ENCODE assay signal across 2 cellular contexts in the genomic region with DNA sequence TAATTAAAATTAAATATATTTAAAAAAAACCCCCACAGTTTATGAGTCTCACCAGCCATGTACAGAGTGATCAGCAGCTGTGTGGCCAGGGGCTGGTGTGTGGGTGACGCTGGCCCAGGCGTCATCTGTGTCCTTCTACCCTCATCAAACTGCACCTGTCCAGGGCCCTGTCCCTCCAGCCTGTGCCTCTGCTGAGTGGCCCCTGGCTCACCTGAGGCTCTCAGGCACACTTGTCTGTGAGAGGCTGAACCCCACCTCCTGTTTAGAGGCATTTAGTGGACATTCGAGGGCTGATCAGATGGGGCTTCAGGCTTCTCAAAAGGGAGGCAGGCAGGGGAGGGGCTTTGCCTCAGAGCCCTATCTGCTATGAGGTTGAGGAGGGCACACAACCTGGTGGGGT.
TF ChIP-seq lines count a peak whose summit lies in the region.

No MANE protein-coding gene starts in this region.

TF ChIP-seq in A549, 52 proteins besides CTCF, POLR2A, EP300 and RAD21:
- TF ChIP-seq TP53 (CRISPR knock-in tag; IDR thresholded peaks at IDR 0.05) (no peak), HOXB5 (CRISPR knock-in tag; IDR thresholded peaks at IDR 0.05) (no peak), ZSCAN20 (CRISPR knock-in tag; IDR thresholded peaks at IDR 0.05) (no peak), HEYL (CRISPR knock-in tag; IDR thresholded peaks at IDR 0.05) (no peak), ZFP36 (IDR thresholded peaks at IDR 0.05; ENCODE audit: borderline replicate concordance, partially characterized antibody) (no peak), RNF2 (IDR thresholded peaks at IDR 0.05; ENCODE audit: borderline replicate concordance, low read depth) (no peak), CEBPB (IDR thresholded peaks at IDR 0.05) (no peak), SREBF2 (IDR thresholded peaks at IDR 0.05) (no peak), FOSL2 (IDR thresholded peaks at IDR 0.05) (no peak), FOSL2 (CRISPR knock-in tag; IDR thresholded peaks at IDR 0.05) (no peak), GATA3 (IDR thresholded peaks at IDR 0.05; ENCODE audit: borderline replicate concordance) (no peak), ZC3H11A (IDR thresholded peaks at IDR 0.05) (no peak), BHLHE40 (IDR thresholded peaks at IDR 0.05; ENCODE audit: low read depth, low read length) (no peak), MAZ (IDR thresholded peaks at IDR 0.05; ENCODE audit: borderline replicate concordance, low read depth, low read length) (no peak), RARB (CRISPR knock-in tag; IDR thresholded peaks at IDR 0.05) (no peak), HOXB13 (CRISPR knock-in tag; IDR thresholded peaks at IDR 0.05; ENCODE audit: low read depth) (no peak), JUNB (IDR thresholded peaks at IDR 0.05) (no peak), E2F6 (IDR thresholded peaks at IDR 0.05; ENCODE audit: borderline replicate concordance, low read depth) (no peak)
- TF ChIP-seq, protein P1, sequence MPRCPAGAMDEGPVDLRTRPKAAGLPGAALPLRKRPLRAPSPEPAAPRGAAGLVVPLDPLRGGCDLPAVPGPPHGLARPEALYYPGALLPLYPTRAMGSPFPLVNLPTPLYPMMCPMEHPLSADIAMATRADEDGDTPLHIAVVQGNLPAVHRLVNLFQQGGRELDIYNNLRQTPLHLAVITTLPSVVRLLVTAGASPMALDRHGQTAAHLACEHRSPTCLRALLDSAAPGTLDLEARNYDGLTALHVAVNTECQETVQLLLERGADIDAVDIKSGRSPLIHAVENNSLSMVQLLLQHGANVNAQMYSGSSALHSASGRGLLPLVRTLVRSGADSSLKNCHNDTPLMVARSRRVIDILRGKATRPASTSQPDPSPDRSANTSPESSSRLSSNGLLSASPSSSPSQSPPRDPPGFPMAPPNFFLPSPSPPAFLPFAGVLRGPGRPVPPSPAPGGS (IDR thresholded peaks at IDR 0.05), result no peak

TF ChIP-seq in H1, 55 proteins besides CTCF, POLR2A, EP300 and RAD21:
- TF ChIP-seq CBX8 (IDR thresholded peaks at IDR 0.05; ENCODE audit: borderline replicate concordance, low read depth, low read length) (no peak), HDAC2 (IDR thresholded peaks at IDR 0.05; ENCODE audit: borderline replicate concordance in 1 of 2, low read depth in 2 of 2, low read length in 2 of 2) (no peak), KDM5A (IDR thresholded peaks at IDR 0.05; ENCODE audit: low read length) (no peak), RNF2 (IDR thresholded peaks at IDR 0.05; ENCODE audit: borderline replicate concordance, low read depth, low read length, missing control alignments, poor library complexity, severe bottlenecking) (no peak), HDAC6 (IDR thresholded peaks at IDR 0.05; ENCODE audit: low read depth, low read length) (no peak), GTF2F1 (IDR thresholded peaks at IDR 0.05; ENCODE audit: borderline replicate concordance, low read depth, low read length) (no peak), JUND (IDR thresholded peaks at IDR 0.05; ENCODE audit: low read length) (no peak), CBX5 (IDR thresholded peaks at IDR 0.05; ENCODE audit: low read depth, low read length) (no peak), ASH2L (IDR thresholded peaks at IDR 0.05; ENCODE audit: low read length) (no peak), BRCA1 (IDR thresholded peaks at IDR 0.05; ENCODE audit: low read depth, low read length) (no peak)
